15 cellular contexts compared by ENCODE assay signal in the genomic region with DNA sequence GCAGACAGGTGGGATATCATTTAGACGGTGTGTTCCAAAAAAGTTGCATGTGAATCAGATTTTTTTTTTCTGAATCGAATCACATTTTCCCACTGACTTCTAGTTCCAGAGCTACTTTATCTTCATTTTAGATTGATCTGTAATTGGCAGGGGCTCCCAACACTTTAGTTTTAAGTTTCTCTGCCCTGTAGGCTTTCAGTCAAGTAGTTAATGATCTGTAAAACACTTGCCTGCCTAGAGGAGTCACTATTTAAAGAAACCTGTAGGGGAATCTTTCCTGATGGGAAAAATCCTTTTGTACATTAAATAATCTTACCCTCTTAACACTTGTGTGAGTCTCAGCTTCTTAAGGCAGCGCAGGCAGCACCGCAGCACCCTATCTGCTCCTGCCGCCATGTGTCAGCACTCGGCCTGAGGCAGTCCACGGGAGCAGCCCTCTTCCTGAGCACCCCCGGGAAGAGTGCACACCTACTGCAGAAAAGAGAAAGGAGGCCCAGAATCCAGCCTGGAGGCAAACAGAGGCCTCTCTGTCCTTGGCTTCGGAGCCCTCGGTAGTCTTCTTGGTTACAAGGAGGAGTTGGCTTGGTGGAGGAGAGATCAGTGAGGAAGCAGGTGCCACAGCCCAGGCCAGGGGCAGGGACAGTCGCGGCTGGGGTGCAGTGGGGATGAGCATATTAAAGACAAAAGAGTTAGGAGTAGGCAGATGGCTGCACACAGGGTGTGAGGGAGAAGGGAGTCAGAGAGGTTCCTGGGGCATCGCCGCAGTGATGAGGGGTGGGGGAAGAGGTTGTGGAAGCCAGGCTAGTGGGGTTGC.
"Had no signal": no experiment of that assay in that cellular context is flagged by ENCODE, and none has a peak within 500 bp of the region (broad histone marks: within the 10 kb centered on the region; RNA-seq: fewer than 3 reads in every experiment).

No MANE protein-coding gene starts in this region.

- H3K27me3 ChIP-seq: adrenal gland, thyroid gland had no signal

- H3K27ac Mint-ChIP-seq: activated CD4-positive, alpha-beta memory T cell treated with anti-CD3 and anti-CD28 coated beads, Interleukin-2, amount 10 ng/mL, durations not matched to agents 7 days and 5 days; activated naive CD4-positive, alpha-beta T cell treated with anti-CD3 and anti-CD28 coated beads, Interleukin-2, amount 10 ng/mL, durations not matched to agents 7 days and 5 days; activated T-helper 2 cell treated with anti-CD3 and anti-CD28 coated beads, Interferon-gamma antibody, Interleukin-2, Interleukin-4, amounts not matched to agents 10 μg/mL and 5 μg/mL and 100 μg/mL, durations not matched to agents 14 hours and 24 hours and 36 hours; dendritic cell treated with granulocyte-macrophage colony-stimulating factor and Interleukin-4, amounts not matched to agents 40 ng/mL and 50 ng/mL, for 4 days; stimulated activated naive CD8-positive, alpha-beta T cell treated with anti-CD3 and anti-CD28 coated beads, Interleukin-15, Interleukin-2, amounts not matched to agents 100 ng/mL and 50 ng/mL, for 24 hours had no signal

- ATAC-seq: lower lobe of right lung; mucosa of descending colon; naive thymus-derived CD8-positive, alpha-beta T cell had no signal

- H3K4me3 Mint-ChIP-seq: activated CD4-positive, alpha-beta memory T cell treated with anti-CD3 and anti-CD28 coated beads, Interleukin-2, amount 10 ng/mL, durations not matched to agents 7 days and 5 days; activated naive CD4-positive, alpha-beta T cell treated with anti-CD3 and anti-CD28 coated beads, Interleukin-2, amount 10 ng/mL, durations not matched to agents 7 days and 5 days; dendritic cell treated with granulocyte-macrophage colony-stimulating factor and Interleukin-4, amounts not matched to agents 40 ng/mL and 50 ng/mL, for 4 days; naive thymus-derived CD8-positive, alpha-beta T cell; stimulated activated naive CD8-positive, alpha-beta T cell treated with anti-CD3 and anti-CD28 coated beads, Interleukin-15, Interleukin-2, amounts not matched to agents 100 ng/mL and 50 ng/mL, for 24 hours had no signal

- H3K9me3 ChIP-seq: adrenal gland, lower lobe of right lung, mucosa of descending colon, thyroid gland had no signal

- DNase-seq: activated CD4-positive, alpha-beta memory T cell treated with anti-CD3 and anti-CD28 coated beads, Interleukin-2, amount 10 ng/mL, durations not matched to agents 7 days and 5 days; activated naive CD4-positive, alpha-beta T cell treated with anti-CD3 and anti-CD28 coated beads, Interleukin-2, amount 10 ng/mL, durations not matched to agents 7 days and 5 days; adrenal gland; hippocampal formation; lower lobe of right lung; mucosa of descending colon; naive thymus-derived CD8-positive, alpha-beta T cell; SHP77 treated with DMSO at 0.1 percent for 48 hours; stimulated activated CD4-positive, alpha-beta T cell treated with anti-CD3 and anti-CD28 coated beads, Interleukin-4, amount 100 ng/mL, for 1 hour; stimulated activated CD8-positive, alpha-beta memory T cell treated with anti-CD3 and anti-CD28 coated beads, Interleukin-4, amount 100 ng/mL, for 48 hours; T-helper 2 cell had no signal

- H3K4me1 Mint-ChIP-seq: activated CD4-positive, alpha-beta memory T cell treated with anti-CD3 and anti-CD28 coated beads, Interleukin-2, amount 10 ng/mL, durations not matched to agents 7 days and 5 days; activated naive CD4-positive, alpha-beta T cell treated with anti-CD3 and anti-CD28 coated beads, Interleukin-2, amount 10 ng/mL, durations not matched to agents 7 days and 5 days had no signal

- H3K4me3 ChIP-seq: adrenal gland, lower lobe of right lung, mucosa of descending colon, thyroid gland had no signal

- H3K9me3 Mint-ChIP-seq: activated CD4-positive, alpha-beta memory T cell treated with anti-CD3 and anti-CD28 coated beads, Interleukin-2, amount 10 ng/mL, durations not matched to agents 7 days and 5 days; activated naive CD4-positive, alpha-beta T cell treated with anti-CD3 and anti-CD28 coated beads, Interleukin-2, amount 10 ng/mL, durations not matched to agents 7 days and 5 days; activated T-helper 2 cell treated with anti-CD3 and anti-CD28 coated beads, Interferon-gamma antibody, Interleukin-2, Interleukin-4, amounts not matched to agents 10 μg/mL and 5 μg/mL and 100 μg/mL, durations not matched to agents 14 hours and 24 hours and 36 hours; dendritic cell treated with granulocyte-macrophage colony-stimulating factor and Interleukin-4, amounts not matched to agents 40 ng/mL and 50 ng/mL, for 4 days; naive thymus-derived CD8-positive, alpha-beta T cell; stimulated activated naive CD8-positive, alpha-beta T cell treated with anti-CD3 and anti-CD28 coated beads, Interleukin-15, Interleukin-2, amounts not matched to agents 100 ng/mL and 50 ng/mL, for 24 hours had no signal

- H3K27me3 Mint-ChIP-seq: activated CD4-positive, alpha-beta memory T cell treated with anti-CD3 and anti-CD28 coated beads, Interleukin-2, amount 10 ng/mL, durations not matched to agents 7 days and 5 days; activated naive CD4-positive, alpha-beta T cell treated with anti-CD3 and anti-CD28 coated beads, Interleukin-2, amount 10 ng/mL, durations not matched to agents 7 days and 5 days; dendritic cell treated with granulocyte-macrophage colony-stimulating factor and Interleukin-4, amounts not matched to agents 40 ng/mL and 50 ng/mL, for 4 days; naive thymus-derived CD8-positive, alpha-beta T cell; stimulated activated naive CD8-positive, alpha-beta T cell treated with anti-CD3 and anti-CD28 coated beads, Interleukin-15, Interleukin-2, amounts not matched to agents 100 ng/mL and 50 ng/mL, for 24 hours had no signal

- H3K36me3 ChIP-seq: adrenal gland, thyroid gland had no signal

- H3K27ac ChIP-seq: adrenal gland, lower lobe of right lung, thyroid gland had no signal
